ENCODE assay signal across 15 cellular contexts in genomic region chr3:151402349-151402748, GRCh38. TPM values are rescaled to one million over a fixed set of nuclear protein-coding genes. Genes with fewer than 3 reads are reported as not detected.
DNase-seq lines count a peak whose midpoint lies in the region; ATAC-seq, FAIRE-seq and TF ChIP-seq lines count a peak whose summit lies in the region.
"Had no signal": no experiment of that assay in that cellular context is flagged by ENCODE, and none has a peak within 500 bp of the region (broad histone marks: within the 10 kb centered on the region; RNA-seq: fewer than 3 reads in every experiment).

No MANE protein-coding gene starts in this region.

- no peaks in the 10 kb centered on the region for H3K36me3 Mint-ChIP-seq in stimulated activated naive B cell treated with anti-CD40 and anti-IgM and Interleukin-4, amounts not matched to agents 10 μg/mL and 1 μg/mL and 100 μg/mL, for 72 hours
- H3K36me3 Mint-ChIP-seq: CD4-positive, alpha-beta memory T cell had no signal

- no peak for DNase-seq in H54 (ENCODE audit: insufficient read length, low spot score)
- DNase-seq in NCI-H524 (lab: John Stamatoyannopoulos, UW), result peak; percentile 69 to 90
- DNase-seq in SK-N-DZ (ENCODE audit: low spot score), result peak; percentile 49
- no peak for DNase-seq in stimulated activated naive B cell treated with anti-CD40 and anti-IgM and Interleukin-4, amounts not matched to agents 10 μg/mL and 1 μg/mL and 100 μg/mL, for 72 hours
- DNase-seq in NCI-H345 treated with DMSO at 0.1 percent for 48 hours (lab: John Stamatoyannopoulos, UW; ENCODE audit: unreplicated experiment), result no peak
- no peak for DNase-seq in stimulated activated CD4-positive, alpha-beta T cell treated with anti-CD3 and anti-CD28 coated beads, Interleukin-2, amount 100 ng/mL, for 24 hours
- DNase-seq: BE2C; CD4-positive, alpha-beta memory T cell; DND-41; GF-D8; HCEC 1CT had no signal

- FAIRE-seq in H54 (lab: Jason Lieb, UNC), result peak; percentile 36
- FAIRE-seq: A549, H1 had no signal

- H3K9me3 Mint-ChIP-seq in stimulated activated naive B cell treated with anti-CD40 and anti-IgM and Interleukin-4, amounts not matched to agents 10 μg/mL and 1 μg/mL and 100 μg/mL, for 72 hours, result no peaks in the 10 kb centered on the region
- H3K9me3 Mint-ChIP-seq: CD4-positive, alpha-beta memory T cell had no signal

- TF ChIP-seq POLR2A in H54 (IDR thresholded peaks at IDR 0.05; ENCODE audit: low read depth, low read length), result no peak

- H3K27ac Mint-ChIP-seq in stimulated activated naive B cell treated with anti-CD40 and anti-IgM and Interleukin-4, amounts not matched to agents 10 μg/mL and 1 μg/mL and 100 μg/mL, for 72 hours, result no peak overlapping the region
- H3K27ac Mint-ChIP-seq: CD4-positive, alpha-beta memory T cell; IgD-negative memory B cell had no signal

- no peaks in the 10 kb centered on the region for H3K27me3 Mint-ChIP-seq in stimulated activated naive B cell treated with anti-CD40 and anti-IgM and Interleukin-4, amounts not matched to agents 10 μg/mL and 1 μg/mL and 100 μg/mL, for 72 hours
- H3K27me3 Mint-ChIP-seq: IgD-negative memory B cell had no signal

- H3K4me1 Mint-ChIP-seq in stimulated activated naive B cell treated with anti-CD40 and anti-IgM and Interleukin-4, amounts not matched to agents 10 μg/mL and 1 μg/mL and 100 μg/mL, for 72 hours, result peaks cover 2 to 15% of the 10 kb centered on the region in 2 donors
- H3K4me1 Mint-ChIP-seq: CD4-positive, alpha-beta memory T cell had no signal

- H3K4me3 Mint-ChIP-seq in stimulated activated naive B cell treated with anti-CD40 and anti-IgM and Interleukin-4, amounts not matched to agents 10 μg/mL and 1 μg/mL and 100 μg/mL, for 72 hours, result no peak overlapping the region
- H3K4me3 Mint-ChIP-seq: CD4-positive, alpha-beta memory T cell; IgD-negative memory B cell had no signal

- no peak for ATAC-seq in stimulated activated naive B cell treated with anti-CD40 and anti-IgM and Interleukin-4, amounts not matched to agents 10 μg/mL and 1 μg/mL and 100 μg/mL, for 72 hours (replicated peaks)
- ATAC-seq: A549 had no signal

RNA-seq across cellular contexts. Expression of gene P2RY12, which starts 17.8 kb away (rescaled TPM):
- not detected in 2 replicates for polyA plus RNA-seq in SK-N-DZ (2014; cell fraction: cytosol; rRNA removed)
- polyA plus RNA-seq in SK-N-DZ (2014; cell fraction: nucleus; rRNA removed), result not detected in 2 replicates
- polyA plus RNA-seq: A549; AG04450; CD4-positive, alpha-beta memory T cell; H1 had no signal

RNA-seq across cellular contexts. Expression of gene IGSF10, which starts 58.5 kb away (rescaled TPM):
- polyA plus RNA-seq in SK-N-DZ (2014; cell fraction: cytosol; rRNA removed), result 0.68 and 0.86 TPM in 2 replicates
- polyA plus RNA-seq in SK-N-DZ (2014; cell fraction: nucleus; rRNA removed), result 1.4 and 1.5 TPM in 2 replicates
- polyA plus RNA-seq: CD4-positive, alpha-beta memory T cell; IgD-negative memory B cell had no signal

Comparison
In these comparisons a context has a peak if more than half of its experiments do, and no peak if none do; other contexts are left out.
1. DNase-seq: peak in NCI-H524 (2 of 2) and SK-N-DZ (single experiment); none in H54 (single experiment), stimulated activated naive B cell treated with anti-CD40 and anti-IgM and Interleukin-4, amounts not matched to agents 10 μg/mL and 1 μg/mL and 100 μg/mL, for 72 hours (single experiment), NCI-H345 treated with DMSO at 0.1 percent for 48 hours (single experiment) and stimulated activated CD4-positive, alpha-beta T cell treated with anti-CD3 and anti-CD28 coated beads, Interleukin-2, amount 100 ng/mL, for 24 hours (0 of 2).